ENCODE assay signal across 15 cellular contexts in the genomic region with DNA sequence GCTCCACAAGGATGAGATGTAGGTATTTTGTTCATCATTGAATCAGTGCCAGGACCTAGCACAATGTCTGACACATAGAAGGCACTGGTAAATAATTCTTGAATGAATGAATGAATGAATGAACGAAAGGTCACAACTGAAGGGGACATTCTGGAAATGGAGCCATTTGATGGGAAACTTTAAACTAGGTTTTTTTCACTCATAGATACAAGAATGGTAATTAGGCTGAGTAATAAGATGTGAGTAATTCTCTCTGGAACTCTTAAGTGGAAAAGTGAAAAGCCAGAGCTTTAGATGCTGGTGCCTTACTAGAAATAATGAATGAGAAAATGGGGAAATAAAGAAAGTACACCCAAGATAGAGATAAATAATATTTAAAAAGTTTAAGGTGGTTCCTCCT. TPM values are rescaled to one million over a fixed set of nuclear protein-coding genes. Genes with fewer than 3 reads are reported as not detected.
DNase-seq lines count a peak whose midpoint lies in the region; ATAC-seq and TF ChIP-seq lines count a peak whose summit lies in the region.
"Had no signal": no experiment of that assay in that cellular context is flagged by ENCODE, and none has a peak within 500 bp of the region (broad histone marks: within the 10 kb centered on the region; RNA-seq: fewer than 3 reads in every experiment).

No MANE protein-coding gene starts in this region.

- no TSS peak for BruUV-seq in mammary epithelial cell (replicated peaks; lab: Mats Ljungman, UMichigan)
- no TSS peak for BruUV-seq in MCF 10A (replicated peaks; lab: Mats Ljungman, UMichigan)

- H3K4me3 Mint-ChIP-seq in MCF 10A (ENCODE audit: unreplicated experiment): no peak overlapping the region
- H3K4me3 Mint-ChIP-seq in naive thymus-derived CD8-positive, alpha-beta T cell: no peak overlapping the region
- H3K4me3 Mint-ChIP-seq: GM23338 had no signal

- no peaks in the 10 kb centered on the region for H4K20me1 ChIP-seq in mammary epithelial cell (ENCODE audit: insufficient read depth, low read length)

- H3K79me2 ChIP-seq in mammary epithelial cell (ENCODE audit: insufficient read depth, low read length): no peaks in the 10 kb centered on the region

- H3K36me3 ChIP-seq in mammary epithelial cell (ENCODE audit: insufficient read depth, low read length) (no peaks in the 10 kb centered on the region), RWPE2 (ENCODE audit: low read depth) (no peaks in the 10 kb centered on the region)

- in situ Hi-C loops in mammary epithelial cell (cut with MboI; ENCODE audit: low sequenced_read_pairs in 2 of 2): no loop called here

- WGBS in mammary epithelial cell (ENCODE audit: low coverage, missing lambda C conversion rate): 100% methylated on average over 1 of the region's 1 CpG

- intact Hi-C loops in mammary epithelial cell (cut with micrococcal nuclease): loop anchor here (5.0 kb wide), 1 partner anchor 43 kb away; a partner anchor contains a TSS
- intact Hi-C loops in MCF 10A (cut with micrococcal nuclease): no loop called here

- no peaks in the 10 kb centered on the region for H3K9me3 ChIP-seq in mammary epithelial cell (replicated peaks; ENCODE audit: insufficient read depth, low read length)
- H3K9me3 ChIP-seq in RWPE2 (ENCODE audit: severe bottlenecking): no peaks in the 10 kb centered on the region

- H3K4me1 Mint-ChIP-seq in MCF 10A (ENCODE audit: insufficient read depth, unreplicated experiment): peaks cover 36% of the 10 kb centered on the region
- H3K4me1 Mint-ChIP-seq in naive thymus-derived CD8-positive, alpha-beta T cell: no peaks in the 10 kb centered on the region

- H3K4me1 ChIP-seq in mammary epithelial cell (ENCODE audit: insufficient read depth, low read length) (peaks cover 52% of the 10 kb centered on the region), RWPE2 (ENCODE audit: insufficient read depth, poor library complexity, severe bottlenecking) (peaks cover 40% of the 10 kb centered on the region)

- no peak for TF ChIP-seq CTCF in mammary epithelial cell (conservative IDR thresholded peaks at IDR 0.05 in 1 of 2, IDR thresholded peaks at IDR 0.05 in 1 of 2; ENCODE audit: extremely low read depth in 1 of 2, insufficient read depth in 1 of 2, low read depth in 1 of 2, low read length in 2 of 2)
- no peak for TF ChIP-seq CTCF in MCF 10A (IDR thresholded peaks at IDR 0.05; ENCODE audit: unreplicated experiment)
- TF ChIP-seq CTCF in RWPE2 (IDR thresholded peaks at IDR 0.05; ENCODE audit: poor library complexity, severe bottlenecking): no peak
- no peak for TF ChIP-seq CTCF in epithelial cell of proximal tubule (conservative IDR thresholded peaks at IDR 0.05; ENCODE audit: low read depth, low read length)

- H3K36me3 Mint-ChIP-seq in MCF 10A (ENCODE audit: insufficient read depth, unreplicated experiment): no peaks in the 10 kb centered on the region
- peaks cover 0 to 17% (median 4%) of the 10 kb centered on the region in 3 donors for H3K36me3 Mint-ChIP-seq in naive thymus-derived CD8-positive, alpha-beta T cell

- H2AFZ ChIP-seq in mammary epithelial cell (ENCODE audit: low read depth, low read length): no peak overlapping the region
- H2AFZ ChIP-seq: GM23338 had no signal

- ATAC-seq in RWPE2 (ENCODE audit: low read depth): peak; percentile 43; the same call in 1 of the 3 replicates
- no peak for ATAC-seq in naive thymus-derived CD8-positive, alpha-beta T cell
- no peak for ATAC-seq in GM19395 (IDR thresholded peaks at IDR 0.05; ENCODE audit: unreplicated experiment)
- ATAC-seq: GM23338 had no signal

- DNase-seq in mammary epithelial cell (peak; percentile 10), MCF 10A (ENCODE audit: unreplicated experiment) (no peak), RWPE2 (ENCODE audit: low spot score) (no peak), epithelial cell of proximal tubule (ENCODE audit: low read depth) (peak; percentile 20), stromal cell of bone marrow (ENCODE audit: low read depth) (peak; percentile 22), MV-4-11 (lab: John Stamatoyannopoulos, UW) (no peak)
- no peak for DNase-seq in naive thymus-derived CD8-positive, alpha-beta T cell
- DNase-seq: DMS153, NCI-H1417, NCI-H1930, NCI-H510A treated with DMSO at 0.1 percent for 48 hours had no signal

- no peak overlapping the region for H3K4me2 ChIP-seq in mammary epithelial cell (ENCODE audit: insufficient read depth, low read depth, low read length)
- H3K4me2 ChIP-seq: GM23338 had no signal

- CTCF ChIA-PET in mammary epithelial cell (lab: Charles Lee; ENCODE audit: low non-redundant PET) (interaction anchor here (0.6 kb wide), 1 partner anchor 33 kb away, joined by 5 read pairs; no protein-coding TSS in a partner anchor), MCF 10A (lab: Yijun Ruan, JAX) (interaction anchor here (1.0 kb wide), 1 partner anchor 288 kb away, joined by 3 read pairs; no protein-coding TSS in a partner anchor)

- H3K27ac Mint-ChIP-seq in MCF 10A (ENCODE audit: low read depth, unreplicated experiment): no peak overlapping the region
- no peak overlapping the region for H3K27ac Mint-ChIP-seq in naive thymus-derived CD8-positive, alpha-beta T cell
- H3K27ac Mint-ChIP-seq: GM23338 had no signal

- dilution Hi-C loops in mammary epithelial cell (cut with HindIII; ENCODE audit: low sequenced_read_pairs): no loop called here

- no peak overlapping the region for H3K9ac ChIP-seq in mammary epithelial cell (ENCODE audit: insufficient read depth, low read length)

- H3K4me3 ChIP-seq in mammary epithelial cell (replicated peaks in 1 of 3; ENCODE audit: insufficient read depth in 1 of 3, low read depth in 2 of 3, low read length in 3 of 3): no peak overlapping the region
- H3K4me3 ChIP-seq in RWPE2 (ENCODE audit: severe bottlenecking): no peak overlapping the region
- H3K4me3 ChIP-seq in epithelial cell of proximal tubule (ENCODE audit: low read depth, low read length): no peak overlapping the region
- H3K4me3 ChIP-seq: GM23338 had no signal

- H3K27me3 ChIP-seq in mammary epithelial cell (ENCODE audit: insufficient read depth, low read length): no peaks in the 10 kb centered on the region
- no peaks in the 10 kb centered on the region for H3K27me3 ChIP-seq in RWPE2 (ENCODE audit: insufficient read depth, poor library complexity, severe bottlenecking)

- no peaks in the 10 kb centered on the region for H3K9me3 Mint-ChIP-seq in MCF 10A (ENCODE audit: unreplicated experiment)
- H3K9me3 Mint-ChIP-seq in naive thymus-derived CD8-positive, alpha-beta T cell: peaks cover 0 to 13% (median 4%) of the 10 kb centered on the region in 9 donors

- no peak overlapping the region for H3K27ac ChIP-seq in mammary epithelial cell (ENCODE audit: insufficient read depth, low read depth, low read length)
- H3K27ac ChIP-seq in RWPE2 (ENCODE audit: poor library complexity, severe bottlenecking): no peak overlapping the region
- H3K27ac ChIP-seq: 22Rv1, C4-2B had no signal

- POLR2A ChIA-PET in MCF 10A (lab: Yijun Ruan, JAX): interaction anchor here (0.9 kb wide), 1 partner anchor 33 kb away, joined by 5 read pairs; no protein-coding TSS in a partner anchor
- POLR2A ChIA-PET in naive thymus-derived CD8-positive, alpha-beta T cell (lab: Charles Lee): no interaction called here

- no peaks in the 10 kb centered on the region for H3K27me3 Mint-ChIP-seq in MCF 10A (ENCODE audit: insufficient read depth, unreplicated experiment)
- peaks cover 0 to 23% (median 3%) of the 10 kb centered on the region in 5 donors for H3K27me3 Mint-ChIP-seq in naive thymus-derived CD8-positive, alpha-beta T cell

RNA-seq across cellular contexts. Expression of a gene that starts 44.3 kb away (rescaled TPM):
- total RNA-seq in mammary epithelial cell: 10 to 100 TPM in 1 of 2 donors, 1 to 10 TPM in 1; 1.1 to 19.2 TPM
- 0.50 TPM for polyA plus RNA-seq in mammary epithelial cell
- 2.8 TPM for polyA minus RNA-seq in mammary epithelial cell
- total RNA-seq in MCF 10A (2022): 0.70 and 2.1 TPM in 2 replicates
- total RNA-seq in epithelial cell of proximal tubule: 0.58 and 0.86 TPM in 2 replicates
- total RNA-seq in naive thymus-derived CD8-positive, alpha-beta T cell: 1 to 10 TPM; 1.1 to 1.8 TPM
- polyA plus RNA-seq in naive thymus-derived CD8-positive, alpha-beta T cell: under 1 TPM; 0.07 to 0.42 (median 0.22) TPM

Comparison
In these comparisons a context has a peak if more than half of its experiments do, and no peak if none do; other contexts are left out.
1. DNase-seq: peak in mammary epithelial cell (single experiment), epithelial cell of proximal tubule (single experiment) and stromal cell of bone marrow (single experiment); none in MCF 10A (single experiment), RWPE2 (single experiment), naive thymus-derived CD8-positive, alpha-beta T cell (0 of 10) and MV-4-11 (single experiment).